Comparison of ENCODE assay signal across 1 cellular context in the genomic region with DNA sequence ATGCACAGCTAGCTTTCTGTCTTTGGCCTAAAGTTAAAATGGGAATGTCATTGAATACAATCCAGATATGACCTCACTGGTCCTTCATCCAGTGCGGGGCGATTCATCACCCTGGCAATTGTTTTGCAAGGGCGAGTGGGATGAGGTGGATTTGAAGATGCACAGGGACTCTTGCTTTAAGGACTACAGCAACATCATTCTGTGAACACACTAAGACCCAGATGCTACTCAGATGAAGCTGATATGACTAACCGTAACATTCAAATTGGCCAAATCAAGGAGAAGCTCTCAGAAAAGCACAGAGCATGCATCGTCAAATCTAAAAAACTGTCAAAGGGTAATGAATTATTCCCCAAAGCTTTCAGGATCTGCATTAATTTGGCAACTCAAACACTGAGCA.
TF ChIP-seq lines count a peak whose summit lies in the region.

No MANE protein-coding gene starts in this region.

TF ChIP-seq in H1, 55 proteins besides CTCF, POLR2A, EP300 and RAD21:
- TF ChIP-seq CHD1 (IDR thresholded peaks at IDR 0.05; ENCODE audit: low read depth, low read length) = no peak
- no peak for TF ChIP-seq YY1 (IDR thresholded peaks at IDR 0.05; ENCODE audit: low read depth, low read length)
- no peak for TF ChIP-seq BACH1 (IDR thresholded peaks at IDR 0.05; ENCODE audit: low read length)
- TF ChIP-seq JUN (IDR thresholded peaks at IDR 0.05; ENCODE audit: low read depth, low read length) = no peak
- no peak for TF ChIP-seq SAP30 (IDR thresholded peaks at IDR 0.05; ENCODE audit: insufficient read depth, insufficient replicate concordance, low read length)
- TF ChIP-seq HDAC6 (IDR thresholded peaks at IDR 0.05; ENCODE audit: low read depth, low read length) = no peak
- TF ChIP-seq SP1 (IDR thresholded peaks at IDR 0.05; ENCODE audit: low read depth, low read length) = no peak
- TF ChIP-seq RNF2 (IDR thresholded peaks at IDR 0.05; ENCODE audit: borderline replicate concordance, low read depth, low read length, missing control alignments, poor library complexity, severe bottlenecking) = no peak
- no peak for TF ChIP-seq EZH2 (IDR thresholded peaks at IDR 0.05; ENCODE audit: low read depth, low read length, severe bottlenecking)
- TF ChIP-seq MAFK (IDR thresholded peaks at IDR 0.05; ENCODE audit: low read depth, low read length) = no peak
- no peak for TF ChIP-seq KDM1A (IDR thresholded peaks at IDR 0.05; ENCODE audit: borderline replicate concordance, low read length)
- TF ChIP-seq RXRA (IDR thresholded peaks at IDR 0.05; ENCODE audit: insufficient read depth, low read depth, low read length) = no peak
- no peak for TF ChIP-seq POU5F1 (IDR thresholded peaks at IDR 0.05; ENCODE audit: low read depth, low read length)
- TF ChIP-seq TAF7 (optimal IDR thresholded peaks at IDR 0.05; ENCODE audit: borderline replicate concordance, low read depth, low read length) = no peak
- TF ChIP-seq TCF12 (IDR thresholded peaks at IDR 0.05; ENCODE audit: low read depth, low read length) = no peak
- no peak for TF ChIP-seq GTF2F1 (IDR thresholded peaks at IDR 0.05; ENCODE audit: borderline replicate concordance, low read depth, low read length)
- TF ChIP-seq CEBPB (IDR thresholded peaks at IDR 0.05; ENCODE audit: low read depth, low read length) = no peak
- no peak for TF ChIP-seq SRF (IDR thresholded peaks at IDR 0.05; ENCODE audit: low read depth, low read length)
